ENCODE assay signal across 10 cellular contexts in genomic region chr16:16150117-16150877, GRCh38.
A peak's percentile ranks its signal among the peaks of the same experiment; 100 is the strongest.
DNase-seq lines count a peak whose midpoint lies in the region; ATAC-seq and TF ChIP-seq lines count a peak whose summit lies in the region.
"Had no signal": no experiment of that assay in that cellular context is flagged by ENCODE, and none has a peak within 500 bp of the region (broad histone marks: within the 10 kb centered on the region; RNA-seq: fewer than 3 reads in every experiment).

No MANE protein-coding gene starts in this region.

- H3K4me1 ChIP-seq in BE2C (peaks cover 10% of the 10 kb centered on the region), SK-N-SH (ENCODE audit: control insufficient read depth in 1 of 2, insufficient read depth in 2 of 2, low read depth in 1 of 2, low read length in 1 of 2) (peaks cover 0 to 39% of the 10 kb centered on the region in 2 experiments; a peak in 1 of 4 replicates), osteoblast (ENCODE audit: insufficient read depth, low read length) (no peaks in the 10 kb centered on the region), OCI-LY7 (ENCODE audit: insufficient read depth, low read length, poor library complexity, severe bottlenecking) (peaks cover 12% of the 10 kb centered on the region)

- POLR2A ChIA-PET in SK-N-SH (lab: Yijun Ruan, JAX) (interaction anchor here (1.2 kb wide), 1 partner anchor 25 kb away, joined by 4 read pairs; no protein-coding TSS in a partner anchor), OCI-LY7 (lab: Charles Lee) (no interaction called here)

- H3K9ac ChIP-seq in SK-N-SH: no peak overlapping the region

- TF ChIP-seq EP300 in SK-N-SH (IDR thresholded peaks at IDR 0.05; ENCODE audit: borderline replicate concordance in 1 of 2, low read depth in 1 of 2, low read length in 1 of 2): no peak; a peak in 1 of 4 replicates

- TF ChIP-seq RAD21 in SK-N-SH (IDR thresholded peaks at IDR 0.05; ENCODE audit: low read length): no peak

- WGBS in SK-N-SH (ENCODE audit: low lambda C conversion rate): 47% methylated on average over 16 of the region's 28 CpGs

- DNase-seq in BE2C (peak; percentile 82), SK-N-SH (peak; percentile 84), globus pallidus (ENCODE audit: low spot score) (peak; percentile 94), osteoblast (ENCODE audit: insufficient read length, low spot score, missing footprints) (peak; percentile 85), OCI-LY7 (ENCODE audit: low spot score) (no peak), NCI-H774 (lab: John Stamatoyannopoulos, UW) (no peak)
- DNase-seq: CD8-positive, alpha-beta T cell; nephron progenitor cell had no signal

- H3K36me3 ChIP-seq in BE2C (peaks cover 11% of the 10 kb centered on the region), SK-N-SH (replicated peaks in 1 of 2; ENCODE audit: control insufficient read depth in 1 of 2, insufficient read depth in 2 of 2, low read length in 1 of 2) (peaks cover 0 to 2% of the 10 kb centered on the region in 2 experiments), osteoblast (ENCODE audit: insufficient read depth, low read length) (peaks cover 3% of the 10 kb centered on the region), OCI-LY7 (ENCODE audit: insufficient read depth, low read length) (peaks cover 4% of the 10 kb centered on the region; the same call in 1 of the 2 replicates)

- H3K9me3 ChIP-seq in BE2C (no peaks in the 10 kb centered on the region), SK-N-SH (no peaks in the 10 kb centered on the region), osteoblast (ENCODE audit: low read depth, low read length) (no peaks in the 10 kb centered on the region), OCI-LY7 (ENCODE audit: low read length) (no peaks in the 10 kb centered on the region)

- intact Hi-C loops in OCI-LY7 (cut with micrococcal nuclease; ENCODE audit: unreplicated experiment): no loop called here

- TF ChIP-seq CTCF in BE2C (IDR thresholded peaks at IDR 0.05; ENCODE audit: low read depth, low read length) (no peak), SK-N-SH (IDR thresholded peaks at IDR 0.05) (no peak), osteoblast (IDR thresholded peaks at IDR 0.05; ENCODE audit: extremely low read depth, low read depth, low read length) (no peak), OCI-LY7 (conservative IDR thresholded peaks at IDR 0.05; ENCODE audit: low read length) (no peak)

- H3K79me2 ChIP-seq in SK-N-SH (ENCODE audit: insufficient read depth): no peaks in the 10 kb centered on the region
- H3K79me2 ChIP-seq in osteoblast (ENCODE audit: insufficient read depth, low read length): no peaks in the 10 kb centered on the region
- no peaks in the 10 kb centered on the region for H3K79me2 ChIP-seq in OCI-LY7 (ENCODE audit: insufficient read depth, low read depth, low read length)

- no peaks in the 10 kb centered on the region for H3F3A ChIP-seq in SK-N-SH (replicated peaks; ENCODE audit: insufficient read depth)

- H3K4me2 ChIP-seq in SK-N-SH: no peak overlapping the region
- no peak overlapping the region for H3K4me2 ChIP-seq in osteoblast (ENCODE audit: insufficient read depth, low read length)
- H3K4me2 ChIP-seq in OCI-LY7 (ENCODE audit: low read length): no peak overlapping the region

- ATAC-seq in GM21423 (IDR thresholded peaks at IDR 0.05; ENCODE audit: unreplicated experiment) (no peak), GM18505 (IDR thresholded peaks at IDR 0.05; ENCODE audit: unreplicated experiment) (no peak)
- ATAC-seq: CD8-positive, alpha-beta T cell had no signal

- no peak for TF ChIP-seq POLR2A in GM18505 (IDR thresholded peaks at IDR 0.05; ENCODE audit: borderline replicate concordance, extremely low read depth, insufficient read depth, insufficient read length)

- no peaks in the 10 kb centered on the region for H3K27me3 ChIP-seq in BE2C
- no peaks in the 10 kb centered on the region for H3K27me3 ChIP-seq in SK-N-SH (ENCODE audit: insufficient read depth)
- no peaks in the 10 kb centered on the region for H3K27me3 ChIP-seq in osteoblast (ENCODE audit: insufficient read depth, low read length)

- CTCF ChIA-PET in SK-N-SH (lab: Yijun Ruan, JAX) (interaction anchor here (0.7 to 0.9 kb wide), 3 partner anchors 13 to 44 kb away, joined by 3 to 5 read pairs (median 3); no protein-coding TSS in a partner anchor), OCI-LY7 (lab: Charles Lee; ENCODE audit: unreplicated experiment) (no interaction called here)

- H2AFZ ChIP-seq in SK-N-SH (ENCODE audit: low read depth) (no peak overlapping the region), osteoblast (ENCODE audit: low read length) (no peak overlapping the region), OCI-LY7 (ENCODE audit: low read length) (no peak overlapping the region)

- no TSS peak for BruUV-seq in OCI-LY7 (replicated peaks; lab: Mats Ljungman, UMichigan)

- H3K9me2 ChIP-seq in SK-N-SH (no peaks in the 10 kb centered on the region), OCI-LY7 (ENCODE audit: insufficient read depth, low read length) (no peaks in the 10 kb centered on the region)

- H4K20me1 ChIP-seq in SK-N-SH (ENCODE audit: insufficient read depth) (no peaks in the 10 kb centered on the region), osteoblast (ENCODE audit: insufficient read depth, low read length) (peaks cover 28% of the 10 kb centered on the region), OCI-LY7 (ENCODE audit: insufficient read depth, low read length) (no peaks in the 10 kb centered on the region)

- H3K27ac ChIP-seq in SK-N-SH (ENCODE audit: low read depth in 2 of 2, low read length in 1 of 2) (peak overlapping the region in 1 of 2 experiments; percentile 86; a peak in 2 of 4 replicates), osteoblast (ENCODE audit: low read depth, low read length) (no peak overlapping the region), OCI-LY7 (ENCODE audit: low read depth, low read length, poor library complexity, severe bottlenecking) (no peak overlapping the region)

- no peak overlapping the region for H3K4me3 ChIP-seq in BE2C (ENCODE audit: low read depth, low read length)
- no peak overlapping the region for H3K4me3 ChIP-seq in SK-N-SH (ENCODE audit: low read depth in 2 of 2, low read length in 1 of 2)
- no peak overlapping the region for H3K4me3 ChIP-seq in osteoblast (ENCODE audit: insufficient read depth, low read length)
- H3K4me3 ChIP-seq in OCI-LY7 (ENCODE audit: low read depth, low read length, poor library complexity, severe bottlenecking): no peak overlapping the region

TF ChIP-seq in SK-N-SH, 30 proteins besides CTCF, POLR2A, EP300 and RAD21:
- TF ChIP-seq RCOR1 (IDR thresholded peaks at IDR 0.05; ENCODE audit: low read length) (peak; percentile 11; the same call in 1 of the 2 replicates), MXI1 (IDR thresholded peaks at IDR 0.05; ENCODE audit: low read depth, low read length) (peak; percentile 71), POLR2AphosphoS5 (IDR thresholded peaks at IDR 0.05; ENCODE audit: low read depth, low read length) (0 out of 2 replicates have a peak, but pooled peaks have one; percentile 8), FOXJ3 (CRISPR knock-in tag; IDR thresholded peaks at IDR 0.05) (0 out of 2 replicates have a peak, but pooled peaks have one; percentile 46), USF1 (IDR thresholded peaks at IDR 0.05; ENCODE audit: borderline replicate concordance, low read depth) (no peak), MEF2A (IDR thresholded peaks at IDR 0.05; ENCODE audit: borderline replicate concordance, low read depth) (no peak)

Comparison
In these comparisons a context has a peak if more than half of its experiments do, and no peak if none do; other contexts are left out.
1. DNase-seq: peak in BE2C (single experiment), SK-N-SH (single experiment), globus pallidus (single experiment) and osteoblast (single experiment); none in OCI-LY7 (single experiment) and NCI-H774 (single experiment).